In the genomic region with DNA sequence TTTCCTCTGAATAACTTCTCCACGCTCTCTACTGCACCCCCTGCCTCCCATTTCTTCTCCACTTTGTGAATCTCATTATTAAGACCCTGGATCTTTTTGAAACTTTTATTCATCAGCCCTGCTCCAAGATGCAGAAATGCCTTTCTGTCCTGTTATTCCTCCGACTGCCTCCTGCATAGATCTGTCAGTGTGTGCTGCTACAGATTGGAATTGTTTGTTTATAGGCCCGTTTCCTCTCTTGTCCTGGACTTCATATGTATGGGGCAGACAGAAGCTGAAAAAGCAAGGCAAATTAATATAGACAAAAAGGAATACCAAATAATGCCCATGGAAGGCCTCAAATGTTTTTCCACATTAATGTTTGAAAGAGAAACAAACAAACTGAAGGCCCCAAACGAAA, we compare ENCODE assay signal across 18 cellular contexts.
"Had no signal": no experiment of that assay in that cellular context is flagged by ENCODE, and none has a peak within 500 bp of the region (broad histone marks: within the 10 kb centered on the region; RNA-seq: fewer than 3 reads in every experiment).

No MANE protein-coding gene starts in this region.

- H3K4me3 ChIP-seq: esophagus squamous epithelium, gastroesophageal sphincter, mucosa of descending colon, sigmoid colon, skin epidermis, testis, tibial nerve had no signal

- H3K4me1 Mint-ChIP-seq: central memory CD8-positive, alpha-beta T cell had no signal

- H3K36me3 ChIP-seq: esophagus squamous epithelium, gastroesophageal sphincter, neutrophil, sigmoid colon, tibial nerve had no signal

- ATAC-seq: gastroesophageal sphincter; left colon; mucosa of descending colon; stimulated activated naive CD8-positive, alpha-beta T cell treated with anti-CD3 and anti-CD28 coated beads, Interleukin-15, amount 100 ng/mL, for 72 hours had no signal

- H3K4me3 Mint-ChIP-seq: central memory CD8-positive, alpha-beta T cell; stimulated activated naive B cell treated with anti-CD40 and anti-IgM and Interleukin-4, amounts not matched to agents 10 μg/mL and 1 μg/mL and 100 μg/mL, for 72 hours; stimulated activated naive CD8-positive, alpha-beta T cell treated with anti-CD3 and anti-CD28 coated beads, Interleukin-15, amount 100 ng/mL, for 72 hours had no signal

- H3K27ac ChIP-seq: esophagus squamous epithelium, gastroesophageal sphincter, neutrophil, sigmoid colon, skin epidermis, testis, tibial nerve had no signal

- H3K27ac Mint-ChIP-seq: stimulated activated naive B cell treated with anti-CD40 and anti-IgM and Interleukin-4, amounts not matched to agents 10 μg/mL and 1 μg/mL and 100 μg/mL, for 72 hours; stimulated activated naive CD8-positive, alpha-beta T cell treated with anti-CD3 and anti-CD28 coated beads, Interleukin-15, amount 100 ng/mL, for 72 hours had no signal

- H3K27me3 ChIP-seq: gastroesophageal sphincter, sigmoid colon, testis, tibial nerve had no signal

- H3K9me3 ChIP-seq: esophagus squamous epithelium, gastroesophageal sphincter, mucosa of descending colon, neutrophil, sigmoid colon, testis, tibial nerve had no signal

- H3K4me1 ChIP-seq: esophagus squamous epithelium, gastroesophageal sphincter, sigmoid colon, tibial nerve had no signal

- H3K9me3 Mint-ChIP-seq: central memory CD8-positive, alpha-beta T cell had no signal

- H3K27me3 Mint-ChIP-seq: stimulated activated naive B cell treated with anti-CD40 and anti-IgM and Interleukin-4, amounts not matched to agents 10 μg/mL and 1 μg/mL and 100 μg/mL, for 72 hours; stimulated activated naive CD8-positive, alpha-beta T cell treated with anti-CD3 and anti-CD28 coated beads, Interleukin-15, amount 100 ng/mL, for 72 hours had no signal

- DNase-seq: effector memory CD4-positive, alpha-beta T cell; esophagus squamous epithelium; foreskin fibroblast; left colon; mammary epithelial cell; mucosa of descending colon; posterior cingulate gyrus; sigmoid colon; stimulated activated CD4-positive, alpha-beta T cell treated with anti-CD3 and anti-CD28 coated beads, Interleukin-2, amount 100 ng/mL, for 24 hours; stimulated activated CD4-positive, alpha-beta T cell treated with anti-CD3 and anti-CD28 coated beads, Interleukin-4, amount 100 ng/mL, for 4 hours; stimulated activated naive B cell treated with anti-CD40 and anti-IgM and Interleukin-4, amounts not matched to agents 10 μg/mL and 1 μg/mL and 100 μg/mL, for 72 hours; stimulated activated naive CD8-positive, alpha-beta T cell treated with anti-CD3 and anti-CD28 coated beads, Interleukin-15, amount 100 ng/mL, for 72 hours had no signal
